Comparison of ENCODE assay signal across 33 cellular contexts in genomic region chr17:11441004-11441403, GRCh38.
"Had no signal": no experiment of that assay in that cellular context is flagged by ENCODE, and none has a peak within 500 bp of the region (broad histone marks: within the 10 kb centered on the region; RNA-seq: fewer than 3 reads in every experiment).

No MANE protein-coding gene starts in this region.

- H3K36me3 ChIP-seq: adrenal gland, ascending aorta, brain microvascular endothelial cell, breast epithelium, cardiac muscle cell had no signal

- H3K4me3 ChIP-seq: adrenal gland, ascending aorta, body of pancreas, breast epithelium, cardiac muscle cell had no signal

- H3K9me3 ChIP-seq: adrenal gland, ascending aorta, body of pancreas, breast epithelium had no signal

- H3K4me1 ChIP-seq: adrenal gland, ascending aorta, body of pancreas, breast epithelium had no signal

- H3K27ac ChIP-seq: adrenal gland, ascending aorta, body of pancreas, brain microvascular endothelial cell, breast epithelium, cardiac muscle cell had no signal

- FAIRE-seq: astrocyte had no signal

- ATAC-seq: activated naive CD4-positive, alpha-beta T cell treated with anti-CD3 and anti-CD28 coated beads, Interleukin-2, amount 50 U/mL, for 72 hours; activated naive CD8-positive, alpha-beta T cell treated with anti-CD3 and anti-CD28 coated beads, Interleukin-2, amount 50 U/mL, for 24 hours; activated T-cell treated with anti-CD3 and anti-CD28 coated beads, Interleukin-2, amount 50 U/mL, for 4 hours; activated T-cell treated with anti-CD3 and anti-CD28 coated beads, Interleukin-2, amount 50 U/mL, for 72 hours; activated T-helper 17 cell treated with anti-CD3 and anti-CD28 coated beads, Interleukin-2, amount 50 U/mL, for 72 hours; body of pancreas had no signal

- DNase-seq: activated effector memory CD4-positive, alpha-beta T cell treated with anti-CD3 and anti-CD28 coated beads, Interleukin-2, amount 50 U/mL, for 16 hours; activated effector memory CD4-positive, alpha-beta T cell treated with Interleukin-2 at 50 U/mL for 16 hours; activated gamma-delta T cell; activated gamma-delta T cell treated with Interleukin-2 at 50 U/mL for 16 hours; activated naive CD4-positive, alpha-beta T cell; activated naive CD4-positive, alpha-beta T cell treated with anti-CD3 and anti-CD28 coated beads for 36 hours; activated naive CD4-positive, alpha-beta T cell treated with anti-CD3 and anti-CD28 coated beads, Interleukin-2, amount 10 ng/mL, durations not matched to agents 7 days and 5 days; activated naive CD4-positive, alpha-beta T cell treated with anti-CD3 and anti-CD28 coated beads, Interleukin-2, amount 50 U/mL, for 16 hours; activated naive CD4-positive, alpha-beta T cell treated with Interleukin-2 at 50 U/mL for 16 hours; activated naive CD8-positive, alpha-beta T cell treated with anti-CD3 and anti-CD28 coated beads for 36 hours; activated naive CD8-positive, alpha-beta T cell treated with anti-CD3 and anti-CD28 coated beads, Interleukin-2, amount 10 ng/mL, durations not matched to agents 7 days and 5 days; activated naive CD8-positive, alpha-beta T cell treated with anti-CD3 and anti-CD28 coated beads, Interleukin-2, amount 50 U/mL, for 24 hours; activated T-cell treated with anti-CD3 and anti-CD28 coated beads, Interleukin-2, amount 50 U/mL, for 1 hour; activated T-cell treated with anti-CD3 and anti-CD28 coated beads, Interleukin-2, amount 50 U/mL, for 24 hours; activated T-cell treated with anti-CD3 and anti-CD28 coated beads, Interleukin-2, amount 50 U/mL, for 4 hours; activated T-cell treated with anti-CD3 and anti-CD28 coated beads, Interleukin-2, amount 50 U/mL, for 48 hours; activated T-cell treated with anti-CD3 and anti-CD28 coated beads, Interleukin-2, amount 50 U/mL, for 72 hours; adrenal gland; amniotic stem cell; amygdala; anterior cingulate cortex; aorta; body of pancreas; brain microvascular endothelial cell; caudate nucleus; central memory CD4-positive, alpha-beta T cell; cerebellar nuclear complex had no signal

- H3K27me3 ChIP-seq: adrenal gland, ascending aorta, body of pancreas, brain microvascular endothelial cell, breast epithelium, cardiac muscle cell had no signal
